Comparison of ENCODE assay signal across 8 cellular contexts in the genomic region with DNA sequence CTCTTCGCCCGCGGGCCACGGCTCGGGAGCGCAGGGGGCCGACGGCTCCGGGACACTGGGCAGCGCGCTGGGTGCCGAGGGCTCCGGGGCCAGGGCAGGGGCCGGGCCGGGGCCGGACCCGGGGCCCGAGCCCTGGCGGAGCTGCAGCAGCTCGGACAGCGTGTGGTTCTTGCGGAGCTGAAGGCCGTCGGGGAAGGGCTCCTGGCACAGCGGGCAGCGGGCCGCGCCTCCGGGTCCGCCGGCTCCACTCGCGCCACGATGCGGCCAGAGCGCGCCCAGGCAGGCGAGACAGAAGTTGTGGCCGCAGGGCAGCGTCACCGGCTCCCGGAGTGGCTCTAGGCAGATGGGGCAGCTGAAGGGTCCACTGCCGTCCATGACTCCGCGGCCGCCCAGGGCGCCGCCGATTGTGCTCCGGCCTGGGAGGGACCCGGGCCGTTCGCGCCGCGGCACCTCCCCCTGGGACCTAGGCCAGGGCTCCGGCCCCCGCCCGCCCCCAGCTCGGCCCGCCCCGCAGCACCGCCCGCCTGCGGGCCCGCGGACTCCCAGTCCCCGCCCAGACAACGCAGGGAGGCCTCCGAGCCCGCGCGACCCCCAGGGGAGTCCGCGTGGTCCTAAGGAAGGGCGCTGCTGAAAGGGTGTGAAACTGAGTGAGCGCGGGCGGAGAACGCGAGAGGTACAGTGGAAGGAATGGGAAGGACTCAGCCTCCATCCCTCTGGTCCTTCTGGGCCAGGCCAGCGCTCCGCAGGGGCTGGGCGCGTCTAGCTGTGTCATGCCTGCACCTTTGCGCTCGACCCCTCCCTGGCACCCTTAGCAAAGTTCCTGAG. TPM values are rescaled to one million over a fixed set of nuclear protein-coding genes. Genes with fewer than 3 reads are reported as not detected.
DNase-seq lines count a peak whose midpoint lies in the region; TF ChIP-seq lines count a peak whose summit lies in the region.

A gene with protein sequence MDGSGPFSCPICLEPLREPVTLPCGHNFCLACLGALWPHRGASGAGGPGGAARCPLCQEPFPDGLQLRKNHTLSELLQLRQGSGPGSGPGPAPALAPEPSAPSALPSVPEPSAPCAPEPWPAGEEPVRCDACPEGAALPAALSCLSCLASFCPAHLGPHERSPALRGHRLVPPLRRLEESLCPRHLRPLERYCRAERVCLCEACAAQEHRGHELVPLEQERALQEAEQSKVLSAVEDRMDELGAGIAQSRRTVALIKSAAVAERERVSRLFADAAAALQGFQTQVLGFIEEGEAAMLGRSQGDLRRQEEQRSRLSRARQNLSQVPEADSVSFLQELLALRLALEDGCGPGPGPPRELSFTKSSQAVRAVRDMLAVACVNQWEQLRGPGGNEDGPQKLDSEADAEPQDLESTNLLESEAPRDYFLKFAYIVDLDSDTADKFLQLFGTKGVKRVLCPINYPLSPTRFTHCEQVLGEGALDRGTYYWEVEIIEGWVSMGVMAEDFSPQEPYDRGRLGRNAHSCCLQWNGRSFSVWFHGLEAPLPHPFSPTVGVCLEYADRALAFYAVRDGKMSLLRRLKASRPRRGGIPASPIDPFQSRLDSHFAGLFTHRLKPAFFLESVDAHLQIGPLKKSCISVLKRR (minus strand): TSS at position 408 of the 825 bp plus-strand sequence. CDS start 33 bp downstream, at position 375.

- TF ChIP-seq CTCF in neural progenitor cell (IDR thresholded peaks at IDR 0.05), result no peak

- H3K9me3 ChIP-seq in neural progenitor cell (ENCODE audit: low read depth), result no peaks in the 10 kb centered on the region

- H3K4me1 Mint-ChIP-seq in IgD-negative memory B cell, result peaks cover 11 to 19% (median 14%) of the 10 kb centered on the region in 3 donors
- peaks cover 13% of the 10 kb centered on the region for H3K4me1 Mint-ChIP-seq in neural progenitor cell

- H3K4me2 ChIP-seq in neural progenitor cell, result peak within 1 kb of the TSS; percentile 80

- H3K36me3 ChIP-seq in neural progenitor cell, result no peaks in the 10 kb centered on the region

- H3K9me3 Mint-ChIP-seq in IgD-negative memory B cell (no peaks in the 10 kb centered on the region), neural progenitor cell (no peaks in the 10 kb centered on the region)

- H3K27me3 ChIP-seq in neural progenitor cell, result peaks cover 53% of the 10 kb centered on the region

- H3K9ac ChIP-seq in neural progenitor cell, result no peak within 1 kb of the TSS

- H4K20me1 ChIP-seq in neural progenitor cell (ENCODE audit: low read depth), result no peaks in the 10 kb centered on the region

- peak within 1 kb of the TSS; percentile 52 for H2AFZ ChIP-seq in neural progenitor cell (replicated peaks)

- H3K4me3 ChIP-seq in neural progenitor cell, result peak within 1 kb of the TSS; percentile 24

- DNase-seq in NCI-H1436 (lab: John Stamatoyannopoulos, UW) (peak; percentile 52), NCI-H1436 treated with DMSO at 0.1 percent for 48 hours (lab: John Stamatoyannopoulos, UW) (no peak), globus pallidus (ENCODE audit: low spot score) (peak; percentile 74), neural progenitor cell (ENCODE audit: low spot score) (peak; percentile 56), foreskin melanocyte (no peak), germinal center (ENCODE audit: low spot score) (no peak)
- peak; percentile 52 to 57 for DNase-seq in activated T-cell treated with anti-CD3 and anti-CD28 coated beads, Interleukin-2, amount 50 U/mL, for 48 hours

- peaks cover 5% of the 10 kb centered on the region for H3K27me3 Mint-ChIP-seq in IgD-negative memory B cell
- peaks cover 46% of the 10 kb centered on the region for H3K27me3 Mint-ChIP-seq in neural progenitor cell (ENCODE audit: insufficient read depth, low read depth)

- peaks cover 24% of the 10 kb centered on the region for H3F3A ChIP-seq in neural progenitor cell (ENCODE audit: low read depth)

- no peaks in the 10 kb centered on the region for H3K36me3 Mint-ChIP-seq in IgD-negative memory B cell
- no peaks in the 10 kb centered on the region for H3K36me3 Mint-ChIP-seq in neural progenitor cell

- peak within 1 kb of the TSS; percentile 87 to 95 (median 93) for H3K4me3 Mint-ChIP-seq in IgD-negative memory B cell
- peak within 1 kb of the TSS; percentile 67 for H3K4me3 Mint-ChIP-seq in neural progenitor cell

- H3K79me2 ChIP-seq in neural progenitor cell (ENCODE audit: low read depth), result no peaks in the 10 kb centered on the region

- H3K27ac Mint-ChIP-seq in IgD-negative memory B cell (peak within 1 kb of the TSS; percentile 87 to 92 (median 89)), neural progenitor cell (no peak within 1 kb of the TSS)

- H3K27ac ChIP-seq in neural progenitor cell, result no peak within 1 kb of the TSS

- H3K4me1 ChIP-seq in neural progenitor cell, result peaks cover 6% of the 10 kb centered on the region

RNA-seq across cellular contexts. Expression of the gene that starts here (rescaled TPM):
- polyA plus RNA-seq in IgD-negative memory B cell, result 12.4 TPM
- total RNA-seq in neural progenitor cell (ENCODE audit: low replicate concordance), result 0.90 and 1.3 TPM in 2 replicates

Comparison
In these comparisons a context has a peak if more than half of its experiments do, and no peak if none do; other contexts are left out.
1. DNase-seq: peak in NCI-H1436 (single experiment), activated T-cell treated with anti-CD3 and anti-CD28 coated beads, Interleukin-2, amount 50 U/mL, for 48 hours (2 of 2), globus pallidus (single experiment) and neural progenitor cell (single experiment); none in NCI-H1436 treated with DMSO at 0.1 percent for 48 hours (single experiment), foreskin melanocyte (single experiment) and germinal center (single experiment).